ENCODE assay signal across 9 cellular contexts in genomic region chr7:132394283-132395003, GRCh38.
DNase-seq lines count a peak whose midpoint lies in the region; ATAC-seq and TF ChIP-seq lines count a peak whose summit lies in the region.
"Had no signal": no experiment of that assay in that cellular context is flagged by ENCODE, and none has a peak within 500 bp of the region (broad histone marks: within the 10 kb centered on the region; RNA-seq: fewer than 3 reads in every experiment).

No MANE protein-coding gene starts in this region.

- H3K36me3 ChIP-seq in RWPE2 (ENCODE audit: low read depth), result no peaks in the 10 kb centered on the region
- H3K36me3 ChIP-seq in transverse colon, result no peaks in the 10 kb centered on the region

- H3K27me3 Mint-ChIP-seq in T-helper 2 cell treated with Interferon-gamma antibody and Interleukin-4, amounts not matched to agents 5 μg/mL and 100 μg/mL, for 36 hours (ENCODE audit: low read depth), result peaks cover 22% of the 10 kb centered on the region

- in situ Hi-C loops in transverse colon (cut with MboI; ENCODE audit: low pct_ligation_motif_present in 1 of 4, low pct_unique_long_range_greater_than_20kb in 1 of 4, low sequenced_read_pairs in 3 of 4), result no loop called here

- whole genome bisulfite sequencing in transverse colon (ENCODE audit: low coverage in 1 of 2), 2 donors, result 83 to 100% methylated on average over 2 to 6 of the region's 6 CpGs

- ATAC-seq in RWPE2 (ENCODE audit: low read depth), result no peak
- ATAC-seq: Panc1 had no signal

- no peak overlapping the region for H3K4me3 Mint-ChIP-seq in T-helper 2 cell treated with Interferon-gamma antibody and Interleukin-4, amounts not matched to agents 5 μg/mL and 100 μg/mL, for 36 hours

- intact Hi-C loops in transverse colon (cut with DNase I; ENCODE audit: low total_unique reads), result no loop called here

- H3K4me1 ChIP-seq in RWPE2 (ENCODE audit: insufficient read depth, poor library complexity, severe bottlenecking), result no peaks in the 10 kb centered on the region
- peaks cover 0 to 8% (median 0%) of the 10 kb centered on the region in 4 donors for H3K4me1 ChIP-seq in transverse colon

- H3K27ac Mint-ChIP-seq in T-helper 2 cell treated with Interferon-gamma antibody and Interleukin-4, amounts not matched to agents 5 μg/mL and 100 μg/mL, for 36 hours, result no peak overlapping the region

- H3K9me3 Mint-ChIP-seq in T-helper 2 cell treated with Interferon-gamma antibody and Interleukin-4, amounts not matched to agents 5 μg/mL and 100 μg/mL, for 36 hours, result no peaks in the 10 kb centered on the region

- TF ChIP-seq POLR2A in transverse colon (IDR thresholded peaks at IDR 0.05), result no peak

- peaks cover 6% of the 10 kb centered on the region for H3K36me3 Mint-ChIP-seq in T-helper 2 cell treated with Interferon-gamma antibody and Interleukin-4, amounts not matched to agents 5 μg/mL and 100 μg/mL, for 36 hours (ENCODE audit: low read depth)

- no peak overlapping the region for H3K4me3 ChIP-seq in RWPE2 (ENCODE audit: severe bottlenecking)
- H3K4me3 ChIP-seq in fibroblast of villous mesenchyme (ENCODE audit: low read depth, low read length), result no peak overlapping the region
- H3K4me3 ChIP-seq in transverse colon, result no peak overlapping the region

- H3K9me3 ChIP-seq in RWPE2 (ENCODE audit: severe bottlenecking), result no peaks in the 10 kb centered on the region
- H3K9me3 ChIP-seq in transverse colon, result no peaks in the 10 kb centered on the region

- no peak overlapping the region for H3K27ac ChIP-seq in RWPE2 (ENCODE audit: poor library complexity, severe bottlenecking)
- no peak overlapping the region for H3K27ac ChIP-seq in transverse colon

- peak; percentile 23 for TF ChIP-seq CTCF in RWPE2 (IDR thresholded peaks at IDR 0.05; ENCODE audit: poor library complexity, severe bottlenecking)
- peak; percentile 6 for TF ChIP-seq CTCF in fibroblast of villous mesenchyme (IDR thresholded peaks at IDR 0.05; ENCODE audit: insufficient read depth, low read depth, low read length)
- peak in 3 of 5 experiments; percentile 20 to 31 (median 20) for TF ChIP-seq CTCF in transverse colon (IDR thresholded peaks at IDR 0.05)

- TF ChIP-seq EP300 in transverse colon (IDR thresholded peaks at IDR 0.05; ENCODE audit: low read depth), result no peak

- DNase-seq in stimulated activated CD4-positive, alpha-beta T cell treated with anti-CD3 and anti-CD28 coated beads, Interleukin-4, amount 100 ng/mL, for 24 hours, result peak; percentile 10
- no peak for DNase-seq in stimulated activated CD4-positive, alpha-beta T cell treated with anti-CD3 and anti-CD28 coated beads, Interleukin-2, amount 100 ng/mL, for 48 hours
- no peak for DNase-seq in RWPE2 (ENCODE audit: low spot score)
- DNase-seq in fibroblast of villous mesenchyme (ENCODE audit: low read depth), result no peak
- DNase-seq in transverse colon, result no peak
- no peak for DNase-seq in SW480 (ENCODE audit: low spot score)
- no peak for DNase-seq in T-helper 2 cell treated with Interferon-gamma antibody and Interleukin-4, amounts not matched to agents 5 μg/mL and 100 μg/mL, for 36 hours (ENCODE audit: low spot score)
- no peak for DNase-seq in ureter (ENCODE audit: low spot score)

- H3K27me3 ChIP-seq in RWPE2 (ENCODE audit: insufficient read depth, poor library complexity, severe bottlenecking), result peaks cover 10% of the 10 kb centered on the region
- no peaks in the 10 kb centered on the region for H3K27me3 ChIP-seq in transverse colon

- peaks cover 24% of the 10 kb centered on the region for H3K4me1 Mint-ChIP-seq in T-helper 2 cell treated with Interferon-gamma antibody and Interleukin-4, amounts not matched to agents 5 μg/mL and 100 μg/mL, for 36 hours (ENCODE audit: low read depth)
